Comparison of ENCODE assay signal across 7 cellular contexts in genomic region chr4:175708739-175709138, GRCh38.
"Had no signal": no experiment of that assay in that cellular context is flagged by ENCODE, and none has a peak within 500 bp of the region (broad histone marks: within the 10 kb centered on the region; RNA-seq: fewer than 3 reads in every experiment).

No MANE protein-coding gene starts in this region.

- H3K9ac ChIP-seq: KMS-11 had no signal

- ATAC-seq: HepG2, K562 had no signal

- H3K4me3 ChIP-seq: K562 had no signal

- H3K4me2 ChIP-seq: KMS-11 had no signal

- DNase-seq: IMR-90, KBM-7, KG1 had no signal

- H3K27ac ChIP-seq: HL-60, KMS-11 had no signal
